19 cellular contexts compared by ENCODE assay signal in genomic region chr6:15444081-15444731, GRCh38.
A peak's percentile ranks its signal among the peaks of the same experiment; 100 is the strongest.
DNase-seq lines count a peak whose midpoint lies in the region; ATAC-seq and TF ChIP-seq lines count a peak whose summit lies in the region.
"Had no signal": no experiment of that assay in that cellular context is flagged by ENCODE, and none has a peak within 500 bp of the region (broad histone marks: within the 10 kb centered on the region; RNA-seq: fewer than 3 reads in every experiment).

No MANE protein-coding gene starts in this region.

- peaks cover 0 to 59% (median 37%) of the 10 kb centered on the region in 4 donors for H3K4me1 ChIP-seq in sigmoid colon

- no peak overlapping the region for H3K27ac ChIP-seq in sigmoid colon
- H3K27ac ChIP-seq: A549, KMS-11 had no signal

- H3K27ac Mint-ChIP-seq in activated T-cell treated with anti-CD3 and anti-CD28 coated beads, Interleukin-2, amount 50 U/mL, for 24 hours = peak overlapping the region; percentile 31
- H3K27ac Mint-ChIP-seq in activated T-cell treated with anti-CD3 and anti-CD28 coated beads, Interleukin-2, amount 50 U/mL, for 72 hours = no peak overlapping the region
- H3K27ac Mint-ChIP-seq: activated naive CD4-positive, alpha-beta T cell treated with anti-CD3 and anti-CD28 coated beads, Interleukin-2, amount 50 U/mL, for 24 hours had no signal

- H3K4me3 ChIP-seq in sigmoid colon = no peak overlapping the region
- H3K4me3 ChIP-seq: A549, esophagus squamous epithelium had no signal

- no peak for DNase-seq in activated T-cell treated with anti-CD3 and anti-CD28 coated beads, Interleukin-2, amount 50 U/mL, for 24 hours
- no peak for DNase-seq in activated T-cell treated with anti-CD3 and anti-CD28 coated beads, Interleukin-2, amount 50 U/mL, for 72 hours
- DNase-seq in RPMI7951 (ENCODE audit: low read depth) (peak; percentile 63), head of caudate nucleus (peak in 26 of 42 donors; percentile 15 to 71 (median 36)), pons (ENCODE audit: low spot score) (peak; percentile 69), NCI-H2196 (lab: John Stamatoyannopoulos, UW; ENCODE audit: unreplicated experiment) (no peak), sigmoid colon (no peak)
- DNase-seq: activated CD4-positive, alpha-beta T cell treated with anti-CD3 and anti-CD28 coated beads for 48 hours; CD4-positive, alpha-beta memory T cell; esophagus squamous epithelium; kidney glomerular epithelial cell; NCI-H1048; stimulated activated naive CD8-positive, alpha-beta T cell treated with anti-CD3 and anti-CD28 coated beads, Interleukin-15, Interleukin-2, amounts not matched to agents 100 U/mL and 50 U/mL, for 24 hours had no signal

- H3K27me3 Mint-ChIP-seq in activated T-cell treated with anti-CD3 and anti-CD28 coated beads, Interleukin-2, amount 50 U/mL, for 24 hours = no peaks in the 10 kb centered on the region
- H3K27me3 Mint-ChIP-seq in activated T-cell treated with anti-CD3 and anti-CD28 coated beads, Interleukin-2, amount 50 U/mL, for 72 hours (ENCODE audit: low read depth) = no peaks in the 10 kb centered on the region
- H3K27me3 Mint-ChIP-seq: activated naive CD4-positive, alpha-beta T cell treated with anti-CD3 and anti-CD28 coated beads, Interleukin-2, amount 50 U/mL, for 24 hours; CD4-positive, alpha-beta memory T cell had no signal

- no peaks in the 10 kb centered on the region for H3K36me3 ChIP-seq in sigmoid colon
- H3K36me3 ChIP-seq: esophagus squamous epithelium, neutrophil had no signal

- H3K4me3 Mint-ChIP-seq in activated T-cell treated with anti-CD3 and anti-CD28 coated beads, Interleukin-2, amount 50 U/mL, for 24 hours = no peak overlapping the region
- H3K4me3 Mint-ChIP-seq in activated T-cell treated with anti-CD3 and anti-CD28 coated beads, Interleukin-2, amount 50 U/mL, for 72 hours = no peak overlapping the region
- H3K4me3 Mint-ChIP-seq: activated naive CD4-positive, alpha-beta T cell treated with anti-CD3 and anti-CD28 coated beads, Interleukin-2, amount 50 U/mL, for 24 hours; CD4-positive, alpha-beta memory T cell had no signal

- no peak for TF ChIP-seq EP300 in sigmoid colon (IDR thresholded peaks at IDR 0.05)

- peaks cover 80% of the 10 kb centered on the region for H3K4me1 Mint-ChIP-seq in activated T-cell treated with anti-CD3 and anti-CD28 coated beads, Interleukin-2, amount 50 U/mL, for 24 hours (ENCODE audit: low read depth)
- H3K4me1 Mint-ChIP-seq in activated T-cell treated with anti-CD3 and anti-CD28 coated beads, Interleukin-2, amount 50 U/mL, for 72 hours (ENCODE audit: low read depth) = peaks cover 74% of the 10 kb centered on the region

- no peaks in the 10 kb centered on the region for H3K27me3 ChIP-seq in sigmoid colon
- H3K27me3 ChIP-seq: dorsolateral prefrontal cortex, esophagus squamous epithelium, neutrophil had no signal

- ATAC-seq in activated T-cell treated with anti-CD3 and anti-CD28 coated beads, Interleukin-2, amount 50 U/mL, for 72 hours (replicated peaks in 1 of 2) = no peak
- no peak for ATAC-seq in GM18861 (IDR thresholded peaks at IDR 0.05; ENCODE audit: unreplicated experiment)
- ATAC-seq: stimulated activated naive CD8-positive, alpha-beta T cell treated with anti-CD3 and anti-CD28 coated beads, Interleukin-15, Interleukin-2, amounts not matched to agents 100 U/mL and 50 U/mL, for 24 hours had no signal

- TF ChIP-seq POLR2A in sigmoid colon (IDR thresholded peaks at IDR 0.05) = no peak

- TF ChIP-seq CTCF in sigmoid colon (IDR thresholded peaks at IDR 0.05) = no peak

- peaks cover 31% of the 10 kb centered on the region for H3K36me3 Mint-ChIP-seq in activated T-cell treated with anti-CD3 and anti-CD28 coated beads, Interleukin-2, amount 50 U/mL, for 24 hours (ENCODE audit: low read depth)
- H3K36me3 Mint-ChIP-seq in activated T-cell treated with anti-CD3 and anti-CD28 coated beads, Interleukin-2, amount 50 U/mL, for 72 hours (ENCODE audit: insufficient read depth in 2 of 2) = peaks cover 0 to 4% of the 10 kb centered on the region in 2 donors
- H3K36me3 Mint-ChIP-seq: activated naive CD4-positive, alpha-beta T cell treated with anti-CD3 and anti-CD28 coated beads, Interleukin-2, amount 50 U/mL, for 24 hours; CD4-positive, alpha-beta memory T cell had no signal

- H3K9me3 Mint-ChIP-seq in activated T-cell treated with anti-CD3 and anti-CD28 coated beads, Interleukin-2, amount 50 U/mL, for 24 hours = no peaks in the 10 kb centered on the region
- no peaks in the 10 kb centered on the region for H3K9me3 Mint-ChIP-seq in activated T-cell treated with anti-CD3 and anti-CD28 coated beads, Interleukin-2, amount 50 U/mL, for 72 hours
- H3K9me3 Mint-ChIP-seq: activated naive CD4-positive, alpha-beta T cell treated with anti-CD3 and anti-CD28 coated beads, Interleukin-2, amount 50 U/mL, for 24 hours; CD4-positive, alpha-beta memory T cell had no signal

- intact Hi-C loops in head of caudate nucleus (cut with DNase I) (loop anchor here (5.0 to 10.0 kb wide), 2 partner anchors 37 to 51 kb away; no protein-coding TSS in a partner anchor), sigmoid colon (cut with DNase I) (no loop called here)

- 69 to 72% methylated on average over 14 of the region's 14 CpGs for WGBS in sigmoid colon, 2 donors

- no peaks in the 10 kb centered on the region for H3K9me3 ChIP-seq in sigmoid colon
- H3K9me3 ChIP-seq: A549, esophagus squamous epithelium, neutrophil had no signal

Comparison
In these comparisons a context has a peak if more than half of its experiments do, and no peak if none do; other contexts are left out.
1. DNase-seq: peak in RPMI7951 (single experiment), head of caudate nucleus (26 of 42) and pons (single experiment); none in activated T-cell treated with anti-CD3 and anti-CD28 coated beads, Interleukin-2, amount 50 U/mL, for 24 hours (single experiment), activated T-cell treated with anti-CD3 and anti-CD28 coated beads, Interleukin-2, amount 50 U/mL, for 72 hours (0 of 2), NCI-H2196 (single experiment) and sigmoid colon (single experiment).